Comparison of ENCODE assay signal across 15 cellular contexts in the genomic region with DNA sequence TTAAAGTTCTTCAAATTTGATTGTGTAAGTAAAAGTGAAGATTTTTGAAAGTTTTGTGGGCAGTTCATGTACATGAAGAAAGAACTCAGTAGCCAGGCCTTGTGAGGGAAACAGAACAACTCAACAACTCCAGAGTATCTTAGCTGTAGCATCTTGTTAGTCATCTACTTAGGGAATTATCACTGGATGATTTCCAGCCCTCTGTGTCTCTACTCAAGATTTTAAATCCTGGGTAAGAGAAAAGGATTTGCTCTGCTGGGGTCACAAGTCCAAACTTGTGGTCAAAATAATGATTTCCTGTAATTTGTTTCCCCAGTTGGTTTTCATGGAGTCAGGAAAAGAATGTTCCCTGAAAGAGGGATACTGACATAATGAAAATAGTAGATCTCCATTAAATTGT. TPM values are rescaled to one million over a fixed set of nuclear protein-coding genes. Genes with fewer than 3 reads are reported as not detected.
DNase-seq lines count a peak whose midpoint lies in the region; ATAC-seq lines count a peak whose summit lies in the region.
"Had no signal": no experiment of that assay in that cellular context is flagged by ENCODE, and none has a peak within 500 bp of the region (broad histone marks: within the 10 kb centered on the region; RNA-seq: fewer than 3 reads in every experiment).

No MANE protein-coding gene starts in this region.

- DNase-seq in renal cortical epithelial cell (ENCODE audit: low read depth) = peak; percentile 74
- peak; percentile 16 for DNase-seq in stromal cell of bone marrow (ENCODE audit: low read depth)
- no peak for DNase-seq in ureter (ENCODE audit: low spot score)
- DNase-seq in RKO (ENCODE audit: low spot score) = no peak
- DNase-seq: ACHN; Caco-2; CD4-positive, alpha-beta T cell; GF-D8; H9 had no signal

- ATAC-seq in GM21423 (IDR thresholded peaks at IDR 0.05; ENCODE audit: unreplicated experiment) = no peak
- ATAC-seq: HepG2 had no signal

- H3K27ac ChIP-seq in KOPT-K1 (ENCODE audit: low read depth, low read length, poor library complexity, severe bottlenecking) = peak overlapping the region; percentile 68
- H3K27ac ChIP-seq: C4-2B had no signal

- peaks cover 18% of the 10 kb centered on the region for H3K9me3 ChIP-seq in KOPT-K1 (ENCODE audit: insufficient read depth, low read length, poor library complexity, severe bottlenecking)
- H3K9me3 ChIP-seq: Caco-2 had no signal

- no peaks in the 10 kb centered on the region for H3K36me3 ChIP-seq in KOPT-K1 (ENCODE audit: insufficient read depth, low read length)

RNA-seq across cellular contexts. Expression of a gene that starts 8.2 kb away (rescaled TPM):
- total RNA-seq in renal cortical epithelial cell = not detected in 2 replicates
- total RNA-seq in ureter = not detected
- total RNA-seq: Caco-2; CD4-positive, alpha-beta T cell; Daoy; H1; H9; HepG2 had no signal

RNA-seq across cellular contexts. Expression of a gene that starts 34.9 kb away (rescaled TPM):
- total RNA-seq in renal cortical epithelial cell = not detected in 2 replicates
- not detected for total RNA-seq in ureter
- total RNA-seq: Caco-2; CD4-positive, alpha-beta T cell; Daoy; H1; H9; HepG2 had no signal

RNA-seq across cellular contexts. Expression of a gene that starts 37.4 kb away (rescaled TPM):
- total RNA-seq in renal cortical epithelial cell = not detected in 2 replicates
- 0.52 TPM for total RNA-seq in ureter
- total RNA-seq: Caco-2; CD4-positive, alpha-beta T cell; Daoy; H1; H9; HepG2 had no signal

RNA-seq across cellular contexts. Expression of a gene that starts 59.8 kb away (rescaled TPM):
- not detected in 2 replicates for total RNA-seq in renal cortical epithelial cell
- not detected for total RNA-seq in ureter
- total RNA-seq: Caco-2; CD4-positive, alpha-beta T cell; Daoy; H1; H9; HepG2 had no signal

Comparison
In these comparisons a context has a peak if more than half of its experiments do, and no peak if none do; other contexts are left out.
1. DNase-seq: peak in renal cortical epithelial cell (single experiment) and stromal cell of bone marrow (single experiment); none in ureter (single experiment) and RKO (single experiment).